8 cellular contexts compared by ENCODE assay signal in the genomic region with DNA sequence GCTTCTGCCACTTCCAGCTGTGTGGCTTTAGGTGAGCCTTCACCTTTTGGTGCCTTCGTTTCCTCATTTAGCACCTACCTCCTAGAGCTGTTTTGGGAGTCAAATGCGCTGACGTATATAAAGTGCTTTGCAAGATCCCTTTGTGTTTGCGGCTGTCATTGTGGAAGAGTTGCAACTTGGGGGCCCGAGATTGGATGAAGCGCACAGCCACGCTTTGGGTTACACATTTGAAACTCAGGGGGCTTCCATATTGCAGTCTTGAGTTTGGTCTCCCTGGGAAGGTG. TPM values are rescaled to one million over a fixed set of nuclear protein-coding genes. Genes with fewer than 3 reads are reported as not detected.
DNase-seq lines count a peak whose midpoint lies in the region; ATAC-seq and TF ChIP-seq lines count a peak whose summit lies in the region.

No MANE protein-coding gene starts in this region.

- H3K27ac ChIP-seq in GM23248 = peak overlapping the region; percentile 61
- H3K27ac ChIP-seq in SK-N-MC = no peak overlapping the region
- H3K27ac ChIP-seq in smooth muscle cell (ENCODE audit: low read depth) = peak overlapping the region; percentile 37

- DNase-seq in GM23248 = peak; percentile 38
- no peak for DNase-seq in SK-N-MC (ENCODE audit: low read depth, low spot score)
- DNase-seq in fibroblast of villous mesenchyme (ENCODE audit: low read depth) = peak; percentile 51
- DNase-seq in smooth muscle cell (lab: John Stamatoyannopoulos, UW; ENCODE audit: unreplicated experiment) = no peak
- DNase-seq in NCI-H2196 treated with DMSO at 0.1 percent for 48 hours (lab: John Stamatoyannopoulos, UW; ENCODE audit: unreplicated experiment) = no peak
- no peak for DNase-seq in nucleus accumbens (lab: John Stamatoyannopoulos, UW)
- DNase-seq in NK-92 treated with Interleukin-12 subunit alpha and Interleukin-12 subunit beta, amount 100 ng/mL, for 24 hours (lab: John Stamatoyannopoulos, UW) = no peak

- no peaks in the 10 kb centered on the region for H4K20me1 ChIP-seq in GM23248 (ENCODE audit: insufficient read depth)
- peaks cover 8% of the 10 kb centered on the region for H4K20me1 ChIP-seq in smooth muscle cell (ENCODE audit: low read depth)

- WGBS in GM23248 (ENCODE audit: low coverage in 1 of 2, low lambda C conversion rate in 2 of 2, missing lambda C conversion rate in 2 of 2), 2 experiments = 16% methylated on average over 7 of the region's 7 CpGs
- WGBS in smooth muscle cell (ENCODE audit: low lambda C conversion rate) = 31% methylated on average over 7 of the region's 7 CpGs

- no peak for ATAC-seq in HG03097 (IDR thresholded peaks at IDR 0.05; ENCODE audit: low FRiP score, unreplicated experiment)

- H3K9ac ChIP-seq in GM23248 (peak overlapping the region; percentile 89), SK-N-MC (ENCODE audit: insufficient read length) (peak overlapping the region; percentile 88), smooth muscle cell (ENCODE audit: low read depth) (peak overlapping the region; percentile 83)

- H3K4me3 ChIP-seq in GM23248 (peak overlapping the region; percentile 95), SK-N-MC (peak overlapping the region; percentile 96), fibroblast of villous mesenchyme (ENCODE audit: low read depth, low read length) (peak overlapping the region; percentile 85), smooth muscle cell (peak overlapping the region; percentile 98)

- H3K9me2 ChIP-seq in GM23248 (ENCODE audit: insufficient read depth) = no peaks in the 10 kb centered on the region

- peaks cover 18% of the 10 kb centered on the region for H3K4me1 ChIP-seq in GM23248 (ENCODE audit: insufficient read depth)
- peaks cover 20% of the 10 kb centered on the region for H3K4me1 ChIP-seq in smooth muscle cell (ENCODE audit: low read depth)

- H3K4me2 ChIP-seq in GM23248 (ENCODE audit: unreplicated experiment) (peak overlapping the region; percentile 86), smooth muscle cell (peak overlapping the region; percentile 100)

- H3K9me3 ChIP-seq in GM23248 (ENCODE audit: low read depth) (no peaks in the 10 kb centered on the region), SK-N-MC (ENCODE audit: low read depth, low read length) (no peaks in the 10 kb centered on the region), smooth muscle cell (replicated peaks; ENCODE audit: low read depth) (no peaks in the 10 kb centered on the region)

- in situ Hi-C loops in GM23248 (cut with MboI) = no loop called here

- H3F3A ChIP-seq in GM23248 (ENCODE audit: insufficient read depth) = no peaks in the 10 kb centered on the region
- no peaks in the 10 kb centered on the region for H3F3A ChIP-seq in smooth muscle cell (ENCODE audit: low read depth)

- TF ChIP-seq CTCF in fibroblast of villous mesenchyme (IDR thresholded peaks at IDR 0.05; ENCODE audit: insufficient read depth, low read depth, low read length) (no peak), smooth muscle cell (IDR thresholded peaks at IDR 0.05; ENCODE audit: borderline replicate concordance, insufficient read depth, poor library complexity, severe bottlenecking) (no peak)

- H3K27me3 ChIP-seq in GM23248 (replicated peaks; ENCODE audit: insufficient read depth) (no peaks in the 10 kb centered on the region), smooth muscle cell (ENCODE audit: low read depth) (no peaks in the 10 kb centered on the region)

- H2AFZ ChIP-seq in GM23248 = peak overlapping the region; percentile 77
- peak overlapping the region; percentile 71 for H2AFZ ChIP-seq in smooth muscle cell (ENCODE audit: low read depth)

- H3K36me3 ChIP-seq in GM23248 (ENCODE audit: low read depth) (no peaks in the 10 kb centered on the region), SK-N-MC (ENCODE audit: insufficient read depth, low read length) (peaks cover 7% of the 10 kb centered on the region; the same call in 1 of the 2 replicates), smooth muscle cell (ENCODE audit: low read depth) (no peaks in the 10 kb centered on the region)

- peaks cover 77% of the 10 kb centered on the region for H3K79me2 ChIP-seq in GM23248 (ENCODE audit: insufficient read depth)
- H3K79me2 ChIP-seq in smooth muscle cell (ENCODE audit: low read depth) = peaks cover 46% of the 10 kb centered on the region

RNA-seq across cellular contexts. Expression of gene ARL6IP4, which starts 0.6 kb away (rescaled TPM):
- 118 and 150 TPM in 2 replicates for total RNA-seq in GM23248 (2014; rRNA removed; shearing (Covaris generic))
- polyA plus RNA-seq in GM23248 (2016; fragmentation: Nextera tagmentation; extraction: Ambion mirVana) (251 and 259 TPM in 2 replicates), smooth muscle cell (275 and 290 TPM in 2 replicates)
- total RNA-seq in fibroblast of villous mesenchyme (117 and 161 TPM in 2 replicates), smooth muscle cell (47.9 and 89.3 TPM in 2 replicates)

RNA-seq across cellular contexts. Expression of gene OGFOD2, which starts 4.8 kb away (rescaled TPM):
- total RNA-seq in GM23248 (2014; rRNA removed; shearing (Covaris generic)) = 11.9 and 28.3 TPM in 2 replicates
- polyA plus RNA-seq in GM23248 (2016; fragmentation: Nextera tagmentation; extraction: Ambion mirVana) (12.8 and 15.4 TPM in 2 replicates), smooth muscle cell (15.8 and 22.3 TPM in 2 replicates)
- total RNA-seq in fibroblast of villous mesenchyme (7.3 and 11.9 TPM in 2 replicates), smooth muscle cell (9.7 and 14.2 TPM in 2 replicates)

RNA-seq across cellular contexts. Expression of gene ABCB9, which starts 13.6 kb away (rescaled TPM):
- total RNA-seq in GM23248 (2014; rRNA removed; shearing (Covaris generic)) = 4.0 and 4.4 TPM in 2 replicates
- polyA plus RNA-seq in GM23248 (2016; fragmentation: Nextera tagmentation; extraction: Ambion mirVana) (2.2 and 4.4 TPM in 2 replicates), smooth muscle cell (7.4 and 8.0 TPM in 2 replicates)
- total RNA-seq in fibroblast of villous mesenchyme (12.1 and 12.9 TPM in 2 replicates), smooth muscle cell (4.4 and 8.2 TPM in 2 replicates)

Comparison
In these comparisons a context has a peak if more than half of its experiments do, and no peak if none do; other contexts are left out.
1. DNase-seq: peak in GM23248 (single experiment) and fibroblast of villous mesenchyme (single experiment); none in SK-N-MC (single experiment), smooth muscle cell (single experiment), NCI-H2196 treated with DMSO at 0.1 percent for 48 hours (single experiment), nucleus accumbens (0 of 56) and NK-92 treated with Interleukin-12 subunit alpha and Interleukin-12 subunit beta, amount 100 ng/mL, for 24 hours (single experiment).
2. Peak in every context shown above with its lines, with median percentiles within 50 percentile points of each other: H3K4me3 ChIP-seq and H3K9ac ChIP-seq.